In the genomic region with DNA sequence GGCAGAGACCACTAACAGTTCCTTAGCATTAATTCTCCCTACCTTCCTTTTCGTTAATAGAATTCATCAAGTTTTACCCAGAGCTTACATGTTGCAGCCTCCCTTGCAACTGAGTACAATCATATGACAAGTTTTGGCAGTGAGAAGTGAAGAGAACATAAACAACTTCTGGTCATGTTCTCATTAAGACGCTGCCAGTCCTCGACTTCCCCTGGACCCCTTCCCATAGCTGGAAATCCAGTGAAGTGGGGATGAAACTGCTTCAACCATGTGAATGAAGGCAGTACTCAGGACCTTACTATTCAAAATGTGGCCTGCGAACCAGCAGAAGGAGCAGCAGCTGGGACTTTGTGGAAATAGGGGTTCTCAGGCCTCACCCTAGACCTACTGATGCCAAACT, we compare ENCODE assay signal across 20 cellular contexts.
DNase-seq lines count a peak whose midpoint lies in the region; ATAC-seq, FAIRE-seq and TF ChIP-seq lines count a peak whose summit lies in the region.
"Had no signal": no experiment of that assay in that cellular context is flagged by ENCODE, and none has a peak within 500 bp of the region (broad histone marks: within the 10 kb centered on the region; RNA-seq: fewer than 3 reads in every experiment).

No MANE protein-coding gene starts in this region.

- no peaks in the 10 kb centered on the region for H3K79me1 ChIP-seq in mesenchymal stem cell (replicated peaks; ENCODE audit: low read length, poor library complexity, severe bottlenecking)

- H3K27ac Mint-ChIP-seq in activated CD4-positive, alpha-beta memory T cell treated with anti-CD3 and anti-CD28 coated beads, Interleukin-2, amount 10 ng/mL, durations not matched to agents 7 days and 5 days = no peak overlapping the region
- H3K27ac Mint-ChIP-seq: B cell; CD8-positive, alpha-beta T cell; HFFc6 had no signal

- CTCF ChIA-PET in HepG2 (lab: Yijun Ruan, JAX; ENCODE audit: low intra/inter-chr PET ratio, low total read pairs) = interaction anchor here (1.5 kb wide), 1 partner anchor 171 kb away, joined by 4 read pairs; no protein-coding TSS in a partner anchor
- CTCF ChIA-PET in activated CD4-positive, alpha-beta memory T cell treated with anti-CD3 and anti-CD28 coated beads, Interleukin-2, amount 10 ng/mL, durations not matched to agents 7 days and 5 days (lab: Charles Lee) = interaction anchor here (1.4 to 1.8 kb wide), 3 partner anchors 16 to 173 kb away, joined by 4 read pairs; no protein-coding TSS in a partner anchor

- no peak overlapping the region for H2BK15ac ChIP-seq in mesenchymal stem cell (ENCODE audit: low read depth, poor library complexity, severe bottlenecking)

- no peak overlapping the region for H3K4me3 ChIP-seq in HepG2 (replicated peaks in 1 of 3; ENCODE audit: insufficient read depth in 1 of 3, low read depth in 2 of 3, low read length in 3 of 3)
- H3K4me3 ChIP-seq in right lobe of liver = no peak overlapping the region
- H3K4me3 ChIP-seq in esophagus muscularis mucosa = no peak overlapping the region
- no peak overlapping the region for H3K4me3 ChIP-seq in mesenchymal stem cell (ENCODE audit: insufficient read depth in 1 of 2, low read depth in 1 of 2, low read length in 2 of 2)
- H3K4me3 ChIP-seq in brain microvascular endothelial cell (ENCODE audit: low read depth, low read length) = no peak overlapping the region
- H3K4me3 ChIP-seq in hepatocyte = no peak overlapping the region
- H3K4me3 ChIP-seq: BLaER1 treated with 17β-estradiol and CSF1 and Interleukin-3, amounts not matched to agents 10 nM and 100 nM; GM12878 had no signal

- H3K4me1 Mint-ChIP-seq in activated CD4-positive, alpha-beta memory T cell treated with anti-CD3 and anti-CD28 coated beads, Interleukin-2, amount 10 ng/mL, durations not matched to agents 7 days and 5 days = peaks cover 8% of the 10 kb centered on the region

- no peak overlapping the region for H3K27ac ChIP-seq in HepG2 (ENCODE audit: extremely low read length, insufficient read depth, low read length)
- H3K27ac ChIP-seq in right lobe of liver = no peak overlapping the region
- H3K27ac ChIP-seq in esophagus muscularis mucosa (replicated peaks in 1 of 4) = peak overlapping the region in 3 of 4 donors; percentile 16 to 50 (median 29)
- H3K27ac ChIP-seq in mesenchymal stem cell (ENCODE audit: low read length, poor library complexity, severe bottlenecking) = no peak overlapping the region
- no peak overlapping the region for H3K27ac ChIP-seq in brain microvascular endothelial cell
- no peak overlapping the region for H3K27ac ChIP-seq in hepatocyte
- H3K27ac ChIP-seq: BLaER1 treated with 17β-estradiol and CSF1 and Interleukin-3, amounts not matched to agents 10 nM and 100 nM had no signal

- H3K9me3 ChIP-seq in HepG2 (ENCODE audit: low read length) = no peaks in the 10 kb centered on the region
- H3K9me3 ChIP-seq in right lobe of liver = no peaks in the 10 kb centered on the region
- H3K9me3 ChIP-seq in esophagus muscularis mucosa = no peaks in the 10 kb centered on the region
- H3K9me3 ChIP-seq in mesenchymal stem cell (ENCODE audit: control insufficient read depth, low read length) = no peaks in the 10 kb centered on the region
- H3K9me3 ChIP-seq in hepatocyte (ENCODE audit: low read depth) = no peaks in the 10 kb centered on the region
- H3K9me3 ChIP-seq: BLaER1 treated with 17β-estradiol and CSF1 and Interleukin-3, amounts not matched to agents 10 nM and 100 nM had no signal

- TF ChIP-seq EP300 in HepG2 (IDR thresholded peaks at IDR 0.05; ENCODE audit: low read depth in 2 of 2, low read length in 2 of 2) (no peak), HepG2 (CRISPR knock-in tag; IDR thresholded peaks at IDR 0.05; ENCODE audit: borderline replicate concordance) (no peak), esophagus muscularis mucosa (IDR thresholded peaks at IDR 0.05) (no peak)

- H3K4me1 ChIP-seq in HepG2 (ENCODE audit: insufficient read depth, low read length) (peaks cover 27% of the 10 kb centered on the region), right lobe of liver (peaks cover 0 to 7% (median 0%) of the 10 kb centered on the region in 4 donors), esophagus muscularis mucosa (peaks cover 0 to 46% (median 35%) of the 10 kb centered on the region in 4 donors), mesenchymal stem cell (ENCODE audit: control insufficient read depth, insufficient read depth, low read depth, low read length) (no peaks in the 10 kb centered on the region), hepatocyte (ENCODE audit: insufficient read depth) (no peaks in the 10 kb centered on the region)

- no peaks in the 10 kb centered on the region for H3K36me3 ChIP-seq in HepG2 (replicated peaks in 1 of 2; ENCODE audit: control insufficient read depth in 1 of 2, insufficient read depth in 2 of 2, low read length in 2 of 2)
- no peaks in the 10 kb centered on the region for H3K36me3 ChIP-seq in right lobe of liver
- no peaks in the 10 kb centered on the region for H3K36me3 ChIP-seq in esophagus muscularis mucosa
- H3K36me3 ChIP-seq in mesenchymal stem cell (ENCODE audit: control insufficient read depth in 1 of 2, insufficient read depth in 2 of 2, low read depth in 1 of 2, low read length in 2 of 2) = no peaks in the 10 kb centered on the region
- no peaks in the 10 kb centered on the region for H3K36me3 ChIP-seq in brain microvascular endothelial cell (replicated peaks)
- no peaks in the 10 kb centered on the region for H3K36me3 ChIP-seq in hepatocyte (replicated peaks; ENCODE audit: insufficient read depth, low read depth)
- H3K36me3 ChIP-seq: BLaER1 treated with 17β-estradiol and CSF1 and Interleukin-3, amounts not matched to agents 10 nM and 100 nM had no signal

- POLR2A ChIA-PET in HepG2 (lab: Yijun Ruan, JAX) = no interaction called here
- POLR2A ChIA-PET in activated CD4-positive, alpha-beta memory T cell treated with anti-CD3 and anti-CD28 coated beads, Interleukin-2, amount 10 ng/mL, durations not matched to agents 7 days and 5 days (lab: Charles Lee) = no interaction called here

- H4K91ac ChIP-seq in mesenchymal stem cell (ENCODE audit: low read length) = no peak overlapping the region

- TF ChIP-seq CTCF in HepG2 (CRISPR knock-in tag; IDR thresholded peaks at IDR 0.05) (no peak), right lobe of liver (IDR thresholded peaks at IDR 0.05) (no peak), esophagus muscularis mucosa (IDR thresholded peaks at IDR 0.05) (no peak), brain microvascular endothelial cell (IDR thresholded peaks at IDR 0.05; ENCODE audit: low read depth, low read length, missing control alignments) (no peak), hepatocyte (IDR thresholded peaks at IDR 0.05; ENCODE audit: poor library complexity) (no peak)

- no peak overlapping the region for H3K14ac ChIP-seq in mesenchymal stem cell (ENCODE audit: low read length in 2 of 2)

- H2BK120ac ChIP-seq in mesenchymal stem cell (ENCODE audit: low read depth, low read length) = no peak overlapping the region

- no peaks in the 10 kb centered on the region for H3K79me2 ChIP-seq in HepG2 (ENCODE audit: insufficient read depth, low read length)
- H3K79me2 ChIP-seq in hepatocyte = no peaks in the 10 kb centered on the region

- DNase-seq in HepG2 (ENCODE audit: low spot score) (no peak), right lobe of liver (no peak), esophagus muscularis mucosa (ENCODE audit: extremely low spot score) (peak; percentile 60), mesenchymal stem cell (no peak), brain microvascular endothelial cell (no peak), hepatocyte (ENCODE audit: low spot score) (no peak)
- DNase-seq in activated CD4-positive, alpha-beta memory T cell treated with anti-CD3 and anti-CD28 coated beads, Interleukin-2, amount 10 ng/mL, durations not matched to agents 7 days and 5 days = no peak
- DNase-seq: Calu3; CD8-positive, alpha-beta T cell; DMS53; DND-41; EL; GOT3; H7; HFFc6 had no signal

- H3K18ac ChIP-seq in mesenchymal stem cell (ENCODE audit: low read depth in 1 of 2, low read length in 2 of 2) = no peak overlapping the region

- under 1% methylated on average over 4 of the region's 4 CpGs for WGBS in HepG2 (ENCODE audit: low lambda C conversion rate)
- WGBS in right lobe of liver (ENCODE audit: insufficient coverage, low coverage, low lambda C conversion rate, missing lambda C conversion rate) = 67% methylated on average over 4 of the region's 4 CpGs
- WGBS in esophagus muscularis mucosa = 46% methylated on average over 4 of the region's 4 CpGs
- 83% methylated on average over 4 of the region's 4 CpGs for WGBS in mesenchymal stem cell
- WGBS in hepatocyte (ENCODE audit: low lambda C conversion rate, missing lambda C conversion rate) = 77% methylated on average over 4 of the region's 4 CpGs

- H3K27me3 ChIP-seq in HepG2 (ENCODE audit: control insufficient read depth in 1 of 2, insufficient read depth in 2 of 2, low read length in 2 of 2) (no peaks in the 10 kb centered on the region), right lobe of liver (no peaks in the 10 kb centered on the region), esophagus muscularis mucosa (no peaks in the 10 kb centered on the region), mesenchymal stem cell (ENCODE audit: control insufficient read depth in 1 of 2, insufficient read depth in 1 of 2, low read length in 2 of 2) (peaks cover 0 to 4% of the 10 kb centered on the region in 2 experiments), brain microvascular endothelial cell (replicated peaks) (no peaks in the 10 kb centered on the region), hepatocyte (no peaks in the 10 kb centered on the region)
- H3K27me3 ChIP-seq: BLaER1 treated with 17β-estradiol and CSF1 and Interleukin-3, amounts not matched to agents 10 nM and 100 nM had no signal

- H3K4me3 Mint-ChIP-seq in activated CD4-positive, alpha-beta memory T cell treated with anti-CD3 and anti-CD28 coated beads, Interleukin-2, amount 10 ng/mL, durations not matched to agents 7 days and 5 days = no peak overlapping the region
- H3K4me3 Mint-ChIP-seq: B cell; CD8-positive, alpha-beta T cell; HFFc6 had no signal

- no peaks in the 10 kb centered on the region for H3K36me3 Mint-ChIP-seq in activated CD4-positive, alpha-beta memory T cell treated with anti-CD3 and anti-CD28 coated beads, Interleukin-2, amount 10 ng/mL, durations not matched to agents 7 days and 5 days (ENCODE audit: low read depth)
- H3K36me3 Mint-ChIP-seq: CD8-positive, alpha-beta T cell had no signal

- no peak overlapping the region for H3K23ac ChIP-seq in mesenchymal stem cell (ENCODE audit: low read length in 2 of 2)

- no peak for FAIRE-seq in HepG2 (lab: Jason Lieb, UNC)
- FAIRE-seq: GM12878 had no signal

- TF ChIP-seq RAD21 in HepG2 (CRISPR knock-in tag; IDR thresholded peaks at IDR 0.05) = no peak

- TF ChIP-seq POLR2A in HepG2 (IDR thresholded peaks at IDR 0.05; ENCODE audit: insufficient read depth in 1 of 2, low read depth in 2 of 2, low read length in 2 of 2) (no peak), right lobe of liver (IDR thresholded peaks at IDR 0.05) (no peak), esophagus muscularis mucosa (IDR thresholded peaks at IDR 0.05; ENCODE audit: low read depth) (no peak)

- BruUV-seq in HepG2 (replicated peaks; lab: Mats Ljungman, UMichigan) = no TSS peak

- no peaks in the 10 kb centered on the region for H3K9me3 Mint-ChIP-seq in activated CD4-positive, alpha-beta memory T cell treated with anti-CD3 and anti-CD28 coated beads, Interleukin-2, amount 10 ng/mL, durations not matched to agents 7 days and 5 days
- H3K9me3 Mint-ChIP-seq: CD8-positive, alpha-beta T cell; HFFc6 had no signal

- no peak overlapping the region for H2BK5ac ChIP-seq in mesenchymal stem cell (ENCODE audit: low read depth, low read length, poor library complexity, severe bottlenecking)

- in situ Hi-C loops in HepG2 (cut with HindIII; ENCODE audit: extremely low pct_ligation_motif_present, low pct_unique_long_range_greater_than_20kb) = no loop called here
- in situ Hi-C loops in brain microvascular endothelial cell (cut with HindIII; ENCODE audit: low pct_ligation_motif_present, low sequenced_read_pairs) = no loop called here

- H4K20me1 ChIP-seq in HepG2 (ENCODE audit: insufficient read depth, low read length) (no peaks in the 10 kb centered on the region), hepatocyte (ENCODE audit: insufficient read depth, poor library complexity, severe bottlenecking) (no peaks in the 10 kb centered on the region)
- H4K20me1 ChIP-seq: BLaER1 treated with 17β-estradiol and CSF1 and Interleukin-3, amounts not matched to agents 10 nM and 100 nM had no signal

- H3K27me3 Mint-ChIP-seq in activated CD4-positive, alpha-beta memory T cell treated with anti-CD3 and anti-CD28 coated beads, Interleukin-2, amount 10 ng/mL, durations not matched to agents 7 days and 5 days = no peaks in the 10 kb centered on the region

- no peak overlapping the region for H3K4ac ChIP-seq in mesenchymal stem cell (ENCODE audit: low read depth in 1 of 2, low read length in 2 of 2)

- no peaks in the 10 kb centered on the region for H3K9me2 ChIP-seq in hepatocyte (replicated peaks; ENCODE audit: insufficient read depth)

- no peak overlapping the region for H2BK12ac ChIP-seq in mesenchymal stem cell (ENCODE audit: low read length in 2 of 2)

- H3K4me2 ChIP-seq in HepG2 (ENCODE audit: low read depth, low read length) = no peak overlapping the region
- H3K4me2 ChIP-seq in mesenchymal stem cell (ENCODE audit: low read length, poor library complexity, severe bottlenecking) = no peak overlapping the region
- H3K4me2 ChIP-seq in hepatocyte = no peak overlapping the region
- H3K4me2 ChIP-seq: BLaER1 treated with 17β-estradiol and CSF1 and Interleukin-3, amounts not matched to agents 10 nM and 100 nM had no signal

- H4K8ac ChIP-seq in mesenchymal stem cell (ENCODE audit: low read length) = no peak overlapping the region

- no peak overlapping the region for H2AK5ac ChIP-seq in mesenchymal stem cell (ENCODE audit: low read length, severe bottlenecking)

- H3K9ac ChIP-seq in HepG2 (ENCODE audit: insufficient read depth, low read depth, low read length) (no peak overlapping the region), mesenchymal stem cell (ENCODE audit: low read length) (no peak overlapping the region)
- H3K9ac ChIP-seq: BLaER1 treated with 17β-estradiol and CSF1 and Interleukin-3, amounts not matched to agents 10 nM and 100 nM had no signal

- intact Hi-C loops in HepG2 (cut with micrococcal nuclease; ENCODE audit: unreplicated experiment) = no loop called here
- intact Hi-C loops in right lobe of liver (cut with DNase I) = loop anchor here in 1 of 2 donors (10.0 kb wide), 1 partner anchor 483 kb away; no protein-coding TSS in a partner anchor
- intact Hi-C loops in esophagus muscularis mucosa (cut with DNase I) = no loop called here

- H2AFZ ChIP-seq in HepG2 (ENCODE audit: low read length) (peak overlapping the region; percentile 10), mesenchymal stem cell (ENCODE audit: low read depth, low read length) (peak overlapping the region; percentile 14), hepatocyte (no peak overlapping the region)

- no peak for ATAC-seq in HepG2
- no peak for ATAC-seq in right lobe of liver
- ATAC-seq in HG03175 (IDR thresholded peaks at IDR 0.05; ENCODE audit: unreplicated experiment) = no peak
- ATAC-seq: CD8-positive, alpha-beta T cell; GM12878; HCT116 had no signal

Comparison
In these comparisons a context has a peak if more than half of its experiments do, and no peak if none do; other contexts are left out.
1. H3K27ac ChIP-seq: peak in esophagus muscularis mucosa (3 of 4); none in HepG2 (single experiment), right lobe of liver (0 of 3), mesenchymal stem cell (single experiment), brain microvascular endothelial cell (single experiment) and hepatocyte (single experiment).